1 cellular context compared by ENCODE assay signal in genomic region chr7:118183586-118184391, GRCh38.
A peak's percentile ranks its signal among the peaks of the same experiment; 100 is the strongest.
TF ChIP-seq lines count a peak whose summit lies in the region.

LSM8 (plus strand) TSS chr7:118184164; CDS start chr7:118184224, 60 bp downstream.

TF ChIP-seq in HepG2, 621 proteins besides CTCF, POLR2A, EP300 and RAD21 (continued from another document and continues in another):
- TF ChIP-seq ZNF512B (CRISPR knock-in tag; IDR thresholded peaks at IDR 0.05; ENCODE audit: borderline replicate concordance) (no peak), TFDP2 (CRISPR knock-in tag; IDR thresholded peaks at IDR 0.05) (peak; percentile 88), KAT8 (CRISPR knock-in tag; IDR thresholded peaks at IDR 0.05) (peak; percentile 96), E2F5 (CRISPR knock-in tag; conservative IDR thresholded peaks at IDR 0.05) (peak; percentile 72; the same call in 1 of the 2 replicates), SMAD3 (CRISPR knock-in tag; IDR thresholded peaks at IDR 0.05) (peak; percentile 61), ZNF24 (IDR thresholded peaks at IDR 0.05) (no peak), ZNF564 (CRISPR knock-in tag; IDR thresholded peaks at IDR 0.05) (peak; percentile 83; the same call in 1 of the 2 replicates), REXO4 (CRISPR knock-in tag; IDR thresholded peaks at IDR 0.05; ENCODE audit: borderline replicate concordance) (no peak), HNF4A (CRISPR knock-in tag; IDR thresholded peaks at IDR 0.05) (no peak), NFYC (CRISPR knock-in tag; IDR thresholded peaks at IDR 0.05) (peak; percentile 72; the same call in 1 of the 2 replicates), GMEB2 (CRISPR knock-in tag; IDR thresholded peaks at IDR 0.05; ENCODE audit: low read depth) (no peak), THYN1 (CRISPR knock-in tag; IDR thresholded peaks at IDR 0.05; ENCODE audit: borderline replicate concordance, low read depth) (no peak), ZNF550 (CRISPR knock-in tag; IDR thresholded peaks at IDR 0.05; ENCODE audit: borderline replicate concordance) (no peak), ATAD3A (CRISPR knock-in tag; IDR thresholded peaks at IDR 0.05) (no peak), ZFP62 (CRISPR knock-in tag; IDR thresholded peaks at IDR 0.05) (no peak), ZNF3 (CRISPR knock-in tag; IDR thresholded peaks at IDR 0.05) (no peak), FOXA3 (CRISPR knock-in tag; IDR thresholded peaks at IDR 0.05) (no peak; the same call in 1 of the 2 replicates), SNAPC5 (CRISPR knock-in tag; IDR thresholded peaks at IDR 0.05; ENCODE audit: borderline replicate concordance) (no peak), ATRX (CRISPR knock-in tag; IDR thresholded peaks at IDR 0.05; ENCODE audit: borderline replicate concordance) (no peak), ZNF546 (CRISPR knock-in tag; conservative IDR thresholded peaks at IDR 0.05) (no peak), THAP8 (CRISPR knock-in tag; IDR thresholded peaks at IDR 0.05; ENCODE audit: borderline replicate concordance) (peak; percentile 81; the same call in 1 of the 2 replicates), CENPX (CRISPR knock-in tag; IDR thresholded peaks at IDR 0.05) (no peak), ZNF317 (CRISPR knock-in tag; IDR thresholded peaks at IDR 0.05) (no peak), TOPORS (CRISPR knock-in tag; IDR thresholded peaks at IDR 0.05) (no peak), NFRKB (IDR thresholded peaks at IDR 0.05) (no peak), ATF2 (CRISPR knock-in tag; IDR thresholded peaks at IDR 0.05) (peak; percentile 35; the same call in 1 of the 2 replicates), ZFP36 (IDR thresholded peaks at IDR 0.05; ENCODE audit: borderline replicate concordance, low read depth, low read length, partially characterized antibody) (no peak), MBD4 (IDR thresholded peaks at IDR 0.05; ENCODE audit: borderline replicate concordance, low read length) (no peak), ZNF44 (CRISPR knock-in tag; IDR thresholded peaks at IDR 0.05) (0 out of 2 replicates have a peak, but pooled peaks have one; percentile 78), DZIP1 (CRISPR knock-in tag; IDR thresholded peaks at IDR 0.05) (peak; percentile 69; the same call in 1 of the 2 replicates), NFYB (CRISPR knock-in tag; IDR thresholded peaks at IDR 0.05) (peak; percentile 77), CSRNP1 (CRISPR knock-in tag; IDR thresholded peaks at IDR 0.05) (no peak; the same call in 1 of the 2 replicates), CCAR2 (optimal IDR thresholded peaks at IDR 0.05; ENCODE audit: low read depth, low read length) (no peak), CREB1 (IDR thresholded peaks at IDR 0.05) (peak; percentile 70), CREB1 (CRISPR knock-in tag; IDR thresholded peaks at IDR 0.05) (peak; percentile 90), MAX (IDR thresholded peaks at IDR 0.05) (peak; percentile 83), MXI1 (IDR thresholded peaks at IDR 0.05; ENCODE audit: borderline replicate concordance, low read depth, low read length) (peak; percentile 54; the same call in 1 of the 3 replicates), ZNF383 (CRISPR knock-in tag; IDR thresholded peaks at IDR 0.05; ENCODE audit: borderline replicate concordance) (no peak), ZFP36L1 (CRISPR knock-in tag; IDR thresholded peaks at IDR 0.05) (0 out of 2 replicates have a peak, but pooled peaks have one; percentile 23), SNAPC4 (CRISPR knock-in tag; IDR thresholded peaks at IDR 0.05) (no peak), GABPA (IDR thresholded peaks at IDR 0.05; ENCODE audit: low read depth, low read length) (peak; percentile 16; the same call in 1 of the 2 replicates), GABPA (CRISPR knock-in tag; IDR thresholded peaks at IDR 0.05; ENCODE audit: low read depth) (peak; percentile 83), BRCA1 (CRISPR knock-in tag; IDR thresholded peaks at IDR 0.05) (0 out of 2 replicates have a peak, but pooled peaks have one; percentile 48), SALL2 (CRISPR knock-in tag; IDR thresholded peaks at IDR 0.05) (peak; percentile 84; the same call in 1 of the 2 replicates)
